In the genomic region with DNA sequence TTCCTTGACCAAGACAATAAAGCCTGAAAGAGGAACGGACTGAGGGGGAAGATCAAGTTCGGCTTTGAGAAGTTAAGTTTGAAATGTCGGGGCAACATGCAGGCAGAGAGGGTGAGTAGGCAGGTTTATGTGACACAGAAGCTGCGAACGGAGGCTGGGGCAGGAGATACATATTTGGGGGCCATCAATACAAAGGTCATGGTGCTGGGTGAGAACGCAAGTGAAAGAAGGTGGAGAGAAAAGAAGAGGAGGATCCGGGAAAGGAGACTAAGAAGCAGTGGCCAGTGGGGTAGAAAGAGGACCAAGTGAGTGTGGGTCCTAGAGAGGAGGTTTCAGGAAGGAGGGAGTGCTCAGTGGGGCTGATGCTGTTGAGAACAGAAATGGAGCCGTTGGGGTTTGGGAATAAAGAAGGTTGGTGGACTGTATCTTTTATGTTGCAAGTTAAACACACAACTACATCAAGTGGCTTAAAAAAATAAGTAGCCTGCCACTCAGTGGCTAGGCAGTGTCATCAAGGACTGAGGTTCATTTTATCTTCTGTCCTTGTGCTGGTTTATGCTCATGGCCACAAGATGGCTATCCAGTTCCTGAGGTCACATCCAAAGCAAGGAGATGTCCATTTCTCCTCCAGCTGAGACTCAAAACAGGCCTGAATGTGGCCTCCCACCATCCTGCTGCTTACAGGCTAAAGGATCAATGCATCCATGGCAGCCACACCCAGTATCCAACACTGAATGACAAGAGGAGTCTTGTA, we compare ENCODE assay signal across 14 cellular contexts. TPM values are rescaled to one million over a fixed set of nuclear protein-coding genes. Genes with fewer than 3 reads are reported as not detected.
DNase-seq lines count a peak whose midpoint lies in the region; ATAC-seq and TF ChIP-seq lines count a peak whose summit lies in the region.
"Had no signal": no experiment of that assay in that cellular context is flagged by ENCODE, and none has a peak within 500 bp of the region (broad histone marks: within the 10 kb centered on the region; RNA-seq: fewer than 3 reads in every experiment).

No MANE protein-coding gene starts in this region.

- TF ChIP-seq RAD21 in HCT116 (IDR thresholded peaks at IDR 0.05; ENCODE audit: low read depth), result peak; percentile 31; the same call in 1 of the 2 replicates

- H3K27me3 ChIP-seq in HCT116 (ENCODE audit: insufficient read depth, low read length) (no peaks in the 10 kb centered on the region), esophagus muscularis mucosa (no peaks in the 10 kb centered on the region), A673 (replicated peaks; ENCODE audit: insufficient read depth, low read depth, low read length, poor library complexity) (no peaks in the 10 kb centered on the region)

- H3K36me3 ChIP-seq in HCT116 (ENCODE audit: control insufficient read depth in 1 of 2, insufficient read depth in 2 of 2, low read length in 2 of 2), result no peaks in the 10 kb centered on the region
- no peaks in the 10 kb centered on the region for H3K36me3 ChIP-seq in esophagus muscularis mucosa
- H3K36me3 ChIP-seq in A673 (ENCODE audit: insufficient read depth, low read length, poor library complexity, severe bottlenecking), result no peaks in the 10 kb centered on the region
- H3K36me3 ChIP-seq: neutrophil had no signal

- no peaks in the 10 kb centered on the region for H3K9me3 Mint-ChIP-seq in activated T-cell treated with anti-CD3 and anti-CD28 coated beads, Interleukin-2, amount 50 U/mL, for 72 hours
- no peaks in the 10 kb centered on the region for H3K9me3 Mint-ChIP-seq in natural killer cell treated with Interleukin-12 subunit alpha and Interleukin-12 subunit beta and Interleukin-15 and Interleukin-18, amount 100 ng/mL, for 72 hours

- WGBS in esophagus muscularis mucosa, result 72% methylated on average over 8 of the region's 8 CpGs

- CTCF ChIA-PET in HCT116 (lab: Charles Lee), result interaction anchor here (2.0 kb wide), 1 partner anchor 259 kb away, joined by 5 read pairs; no protein-coding TSS in a partner anchor
- CTCF ChIA-PET in A673 (lab: Charles Lee), result no interaction called here

- no peak overlapping the region for H3K27ac Mint-ChIP-seq in activated T-cell treated with anti-CD3 and anti-CD28 coated beads, Interleukin-2, amount 50 U/mL, for 72 hours
- H3K27ac Mint-ChIP-seq in natural killer cell treated with Interleukin-12 subunit alpha and Interleukin-12 subunit beta and Interleukin-15 and Interleukin-18, amount 100 ng/mL, for 72 hours, result peak overlapping the region in 1 of 2 donors; percentile 99

- no peak overlapping the region for H3K27ac ChIP-seq in HCT116 (ENCODE audit: low read depth, low read length)
- H3K27ac ChIP-seq in esophagus muscularis mucosa (replicated peaks in 1 of 4), result no peak overlapping the region
- no peak overlapping the region for H3K27ac ChIP-seq in A673 (ENCODE audit: low read depth, low read length, poor library complexity, severe bottlenecking)
- H3K27ac ChIP-seq: neutrophil had no signal

- TF ChIP-seq CTCF in HCT116 (IDR thresholded peaks at IDR 0.05 in 2 of 3, conservative IDR thresholded peaks at IDR 0.05 in 1 of 3; ENCODE audit: borderline replicate concordance in 1 of 3, insufficient read depth in 1 of 3, low read depth in 2 of 3, low read length in 2 of 3), result peak in 1 of 3 experiments; percentile 44; a peak in 1 of 6 replicates
- TF ChIP-seq CTCF in esophagus muscularis mucosa (IDR thresholded peaks at IDR 0.05), result no peak
- TF ChIP-seq CTCF in A673 (conservative IDR thresholded peaks at IDR 0.05; ENCODE audit: low read depth, low read length), result no peak

- no peak for TF ChIP-seq EP300 in esophagus muscularis mucosa (IDR thresholded peaks at IDR 0.05)

- peak overlapping the region; percentile 86; the same call in 1 of the 2 replicates for H3K9ac ChIP-seq in HCT116 (ENCODE audit: low read length)

- peaks cover 33% of the 10 kb centered on the region for H3K79me2 ChIP-seq in HCT116 (ENCODE audit: insufficient read depth, low read length)

- no peak for TF ChIP-seq POLR2A in HCT116 (IDR thresholded peaks at IDR 0.05; ENCODE audit: borderline replicate concordance, extremely low read depth, insufficient read depth, insufficient read length)
- TF ChIP-seq POLR2A in esophagus muscularis mucosa (IDR thresholded peaks at IDR 0.05; ENCODE audit: low read depth), result no peak

- H3K9me2 ChIP-seq in HCT116 (ENCODE audit: insufficient read depth), result no peaks in the 10 kb centered on the region

- no peak overlapping the region for H2AFZ ChIP-seq in HCT116 (ENCODE audit: low read depth, low read length, poor library complexity, severe bottlenecking)

- peak overlapping the region; percentile 4 to 90 for H3K4me3 Mint-ChIP-seq in activated T-cell treated with anti-CD3 and anti-CD28 coated beads, Interleukin-2, amount 50 U/mL, for 72 hours
- H3K4me3 Mint-ChIP-seq in natural killer cell treated with Interleukin-12 subunit alpha and Interleukin-12 subunit beta and Interleukin-15 and Interleukin-18, amount 100 ng/mL, for 72 hours, result peak overlapping the region; percentile 89

- no peak for ATAC-seq in HCT116
- no peak for ATAC-seq in activated T-cell treated with anti-CD3 and anti-CD28 coated beads, Interleukin-2, amount 50 U/mL, for 72 hours (replicated peaks in 1 of 2)
- ATAC-seq in natural killer cell treated with Interleukin-12 subunit alpha and Interleukin-12 subunit beta and Interleukin-15 and Interleukin-18, amount 100 ng/mL, for 72 hours, result no peak
- ATAC-seq in HG02571 (IDR thresholded peaks at IDR 0.05; ENCODE audit: unreplicated experiment), result no peak
- ATAC-seq: SK-N-SH treated with all-trans-retinoic acid at 6 μM for 48 hours had no signal

- H4K20me1 ChIP-seq in HCT116 (ENCODE audit: insufficient read depth), result no peaks in the 10 kb centered on the region

- peaks cover 1 to 2% of the 10 kb centered on the region in 2 donors for H3K36me3 Mint-ChIP-seq in activated T-cell treated with anti-CD3 and anti-CD28 coated beads, Interleukin-2, amount 50 U/mL, for 72 hours (ENCODE audit: insufficient read depth in 2 of 2)
- no peaks in the 10 kb centered on the region for H3K36me3 Mint-ChIP-seq in natural killer cell treated with Interleukin-12 subunit alpha and Interleukin-12 subunit beta and Interleukin-15 and Interleukin-18, amount 100 ng/mL, for 72 hours

- intact Hi-C loops in HCT116 (cut with micrococcal nuclease) (no loop called here), esophagus muscularis mucosa (cut with DNase I) (no loop called here), A673 (cut with micrococcal nuclease; ENCODE audit: unreplicated experiment) (loop anchor here (10.0 kb wide), 1 partner anchor 145 kb away; no protein-coding TSS in a partner anchor)

- DNase-seq in NCI-H748 (lab: John Stamatoyannopoulos, UW; ENCODE audit: unreplicated experiment) (peak; percentile 25), NCI-H748 treated with DMSO at 0.1 percent for 48 hours (lab: John Stamatoyannopoulos, UW) (no peak), HCT116 (ENCODE audit: low read depth, low spot score) (no peak), esophagus muscularis mucosa (ENCODE audit: extremely low spot score) (no peak), A673 (ENCODE audit: low spot score) (no peak)
- DNase-seq in activated T-cell treated with anti-CD3 and anti-CD28 coated beads, Interleukin-2, amount 50 U/mL, for 72 hours, result no peak
- no peak for DNase-seq in natural killer cell treated with Interleukin-12 subunit alpha and Interleukin-12 subunit beta and Interleukin-15 and Interleukin-18, amount 100 ng/mL, for 72 hours (ENCODE audit: low spot score)
- DNase-seq: 8988T; GDM1; NCI-H2107; stimulated activated CD4-positive, alpha-beta T cell treated with anti-CD3 and anti-CD28 coated beads, Interleukin-1b, Interleukin-23, amount 100 ng/mL, for 48 hours had no signal

- H3K9me3 ChIP-seq in HCT116 (ENCODE audit: control insufficient read depth in 1 of 2, insufficient read depth in 1 of 2, low read depth in 1 of 2, low read length in 2 of 2), result no peaks in the 10 kb centered on the region
- no peaks in the 10 kb centered on the region for H3K9me3 ChIP-seq in esophagus muscularis mucosa
- H3K9me3 ChIP-seq in A673 (ENCODE audit: low read depth, low read length, poor library complexity, severe bottlenecking), result no peaks in the 10 kb centered on the region
- H3K9me3 ChIP-seq: neutrophil had no signal

- peaks cover 25 to 41% of the 10 kb centered on the region in 2 experiments for H3K4me1 ChIP-seq in HCT116 (ENCODE audit: control insufficient read depth in 1 of 2, insufficient read depth in 2 of 2, low read length in 2 of 2)
- peaks cover 29 to 45% (median 34%) of the 10 kb centered on the region in 4 donors for H3K4me1 ChIP-seq in esophagus muscularis mucosa
- H3K4me1 ChIP-seq in A673 (ENCODE audit: insufficient read depth, low read length, poor library complexity, severe bottlenecking), result peaks cover 16% of the 10 kb centered on the region

- POLR2A ChIA-PET in HCT116 (lab: Charles Lee), result interaction anchor here (0.6 to 1.2 kb wide), 2 partner anchors 259 to 921 kb away, joined by 3 read pairs; no protein-coding TSS in a partner anchor
- POLR2A ChIA-PET in A673 (lab: Charles Lee; ENCODE audit: low non-redundant PET), result no interaction called here

- H3K27me3 Mint-ChIP-seq in activated T-cell treated with anti-CD3 and anti-CD28 coated beads, Interleukin-2, amount 50 U/mL, for 72 hours (ENCODE audit: low read depth), result no peaks in the 10 kb centered on the region
- H3K27me3 Mint-ChIP-seq in natural killer cell treated with Interleukin-12 subunit alpha and Interleukin-12 subunit beta and Interleukin-15 and Interleukin-18, amount 100 ng/mL, for 72 hours, result peaks cover 0 to 4% of the 10 kb centered on the region in 2 donors

- RAD21 ChIA-PET in HCT116 (lab: Charles Lee; ENCODE audit: low non-redundant PET in 1 of 2, low total read pairs in 2 of 2, uncharacterized antibody in 2 of 2, unreplicated experiment in 2 of 2), result no interaction called here

- BruUV-seq in HCT116 (replicated peaks; lab: Mats Ljungman, UMichigan), result no TSS peak
- no TSS peak for BruUV-seq in A673 (replicated peaks; lab: Mats Ljungman, UMichigan)

- peaks cover 40% of the 10 kb centered on the region for H3K4me1 Mint-ChIP-seq in activated T-cell treated with anti-CD3 and anti-CD28 coated beads, Interleukin-2, amount 50 U/mL, for 72 hours (ENCODE audit: low read depth)
- H3K4me1 Mint-ChIP-seq in natural killer cell treated with Interleukin-12 subunit alpha and Interleukin-12 subunit beta and Interleukin-15 and Interleukin-18, amount 100 ng/mL, for 72 hours (ENCODE audit: low read depth in 2 of 2), result peaks cover 37 to 43% of the 10 kb centered on the region in 2 donors

- peak overlapping the region; percentile 95 for H3K4me2 ChIP-seq in HCT116 (ENCODE audit: low read length)

- H3K4me3 ChIP-seq in HCT116 (replicated peaks in 1 of 2; ENCODE audit: low read depth in 1 of 2, low read length in 2 of 2) (peak overlapping the region in 1 of 2 experiments; percentile 85; a peak in 3 of 4 replicates), esophagus muscularis mucosa (no peak overlapping the region), A673 (ENCODE audit: low read depth, low read length, poor library complexity, severe bottlenecking) (no peak overlapping the region)

RNA-seq across cellular contexts. Expression of gene BLCAP, which starts 1.7 kb away (rescaled TPM):
- 27.5 TPM for total RNA-seq in HCT116 (2021; ENCODE audit: unreplicated experiment)
- polyA plus RNA-seq in HCT116 (2012), result 22.4 and 24.1 TPM in 2 replicates
- 10 to 100 TPM; 35.5 to 39.2 TPM for total RNA-seq in activated T-cell treated with anti-CD3 and anti-CD28 coated beads, Interleukin-2, amount 50 U/mL, for 72 hours
- total RNA-seq in natural killer cell treated with Interleukin-12 subunit alpha and Interleukin-12 subunit beta and Interleukin-15 and Interleukin-18, amount 100 ng/mL, for 72 hours, result 10 to 100 TPM; 39.3 to 39.8 TPM
- total RNA-seq in esophagus muscularis mucosa, result 10 to 100 TPM; 41.9 to 59.6 (median 50.9) TPM
- total RNA-seq in A673 (2021), result 33.0 and 39.9 TPM in 2 replicates

RNA-seq across cellular contexts. Expression of gene NNAT, which starts 8.3 kb away (rescaled TPM):
- total RNA-seq in HCT116 (2021; ENCODE audit: unreplicated experiment) (not detected), esophagus muscularis mucosa (10 to 100 TPM in 1 of 4 donors, 1 to 10 TPM in 3; 2.6 to 14.1 (median 9.1) TPM), A673 (2021) (not detected in 2 replicates)
- polyA plus RNA-seq in HCT116 (2012), result 0.35 and 0.76 TPM in 2 replicates
- under 1 TPM; 0.19 to 0.93 TPM for total RNA-seq in activated T-cell treated with anti-CD3 and anti-CD28 coated beads, Interleukin-2, amount 50 U/mL, for 72 hours
- under 1 TPM; 0.53 to 0.71 TPM for total RNA-seq in natural killer cell treated with Interleukin-12 subunit alpha and Interleukin-12 subunit beta and Interleukin-15 and Interleukin-18, amount 100 ng/mL, for 72 hours
